17 cellular contexts compared by ENCODE assay signal in genomic region chr10:31041011-31041410, GRCh38.
"Had no signal": no experiment of that assay in that cellular context is flagged by ENCODE, and none has a peak within 500 bp of the region (broad histone marks: within the 10 kb centered on the region; RNA-seq: fewer than 3 reads in every experiment).

No MANE protein-coding gene starts in this region.

- H3K9me3 Mint-ChIP-seq: effector memory CD8-positive, alpha-beta T cell had no signal

- H3K27me3 ChIP-seq: esophagus muscularis mucosa, gastrocnemius medialis, right atrium auricular region, sigmoid colon, stomach, transverse colon had no signal

- H3K36me3 ChIP-seq: esophagus muscularis mucosa, gastrocnemius medialis, right atrium auricular region, sigmoid colon, stomach, thoracic aorta, transverse colon had no signal

- H3K4me1 ChIP-seq: esophagus muscularis mucosa, gastrocnemius medialis, right atrium auricular region, sigmoid colon, stomach, transverse colon had no signal

- H3K4me3 ChIP-seq: esophagus muscularis mucosa, gastrocnemius medialis, right atrium auricular region, sigmoid colon, skin epidermis, stomach, thoracic aorta, transverse colon had no signal

- H3K4me1 Mint-ChIP-seq: immature natural killer cell had no signal

- H3K4me3 Mint-ChIP-seq: dendritic cell treated with granulocyte-macrophage colony-stimulating factor and Interleukin-4, amounts not matched to agents 40 ng/mL and 50 ng/mL, for 4 days; effector memory CD8-positive, alpha-beta T cell; immature natural killer cell; naive thymus-derived CD8-positive, alpha-beta T cell had no signal

- H3K27me3 Mint-ChIP-seq: dendritic cell treated with granulocyte-macrophage colony-stimulating factor and Interleukin-4, amounts not matched to agents 40 ng/mL and 50 ng/mL, for 4 days; naive thymus-derived CD8-positive, alpha-beta T cell had no signal

- DNase-seq: effector memory CD8-positive, alpha-beta T cell; gastrocnemius medialis; immature natural killer cell; naive thymus-derived CD8-positive, alpha-beta T cell; posterior cingulate gyrus; sigmoid colon; stimulated activated CD4-positive, alpha-beta T cell treated with anti-CD3 and anti-CD28 coated beads, Interleukin-12 subunit alpha, Interleukin-12 subunit beta, amount 100 ng/mL, for 4 hours; stimulated activated naive CD4-positive, alpha-beta T cell; stomach; substantia nigra; transverse colon had no signal

- H3K9me3 ChIP-seq: esophagus muscularis mucosa, gastrocnemius medialis, right atrium auricular region, sigmoid colon, stomach, thoracic aorta, transverse colon had no signal

- H3K36me3 Mint-ChIP-seq: immature natural killer cell; naive thymus-derived CD8-positive, alpha-beta T cell had no signal

- ATAC-seq: effector memory CD8-positive, alpha-beta T cell; gastrocnemius medialis; naive thymus-derived CD8-positive, alpha-beta T cell had no signal

- H3K27ac Mint-ChIP-seq: dendritic cell treated with granulocyte-macrophage colony-stimulating factor and Interleukin-4, amounts not matched to agents 40 ng/mL and 50 ng/mL, for 4 days; effector memory CD8-positive, alpha-beta T cell; immature natural killer cell had no signal

- H3K27ac ChIP-seq: epithelial cell of prostate, esophagus muscularis mucosa, gastrocnemius medialis, right atrium auricular region, sigmoid colon, skin epidermis, stomach, thoracic aorta, transverse colon had no signal
